Comparison of ENCODE assay signal across 9 cellular contexts in genomic region chr12:132614861-132615578, GRCh38. TPM values are rescaled to one million over a fixed set of nuclear protein-coding genes. Genes with fewer than 3 reads are reported as not detected.
DNase-seq lines count a peak whose midpoint lies in the region; ATAC-seq, FAIRE-seq and TF ChIP-seq lines count a peak whose summit lies in the region.
"Had no signal": no experiment of that assay in that cellular context is flagged by ENCODE, and none has a peak within 500 bp of the region (broad histone marks: within the 10 kb centered on the region; RNA-seq: fewer than 3 reads in every experiment).

No MANE protein-coding gene starts in this region.

- no peak for FAIRE-seq in pancreas (lab: Jason Lieb, UNC)

- no peak overlapping the region for H3K27ac ChIP-seq in 22Rv1
- H3K27ac ChIP-seq in pancreas: no peak overlapping the region

- no peak overlapping the region for H3K27ac Mint-ChIP-seq in type B pancreatic cell

- ATAC-seq in pancreas: peak; percentile 86 to 92 (median 89)

- no peaks in the 10 kb centered on the region for H3K36me3 ChIP-seq in pancreas

- in situ Hi-C loops in GM13977 (cut with MboI; ENCODE audit: low pct_unique_long_range_greater_than_20kb, low sequenced_read_pairs, unreplicated experiment): loop anchor here (25.0 kb wide), 1 partner anchor 203 kb away; no protein-coding TSS in a partner anchor
- in situ Hi-C loops in SK-MEL-5 (cut with HindIII; ENCODE audit: low pct_unique_long_range_greater_than_20kb, low sequenced_read_pairs): no loop called here

- peaks cover 7% of the 10 kb centered on the region for H3K36me3 Mint-ChIP-seq in type B pancreatic cell

- peaks cover 0 to 33% (median 15%) of the 10 kb centered on the region in 4 donors for H3K27me3 ChIP-seq in pancreas

- no peaks in the 10 kb centered on the region for H3K4me1 ChIP-seq in pancreas

- DNase-seq in GM13977 (ENCODE audit: low spot score) (peak; percentile 89), MV-4-11 (lab: John Stamatoyannopoulos, UW) (peak; percentile 66), SK-MEL-5 (ENCODE audit: low read depth, low spot score) (peak; percentile 90), globus pallidus (ENCODE audit: low spot score) (peak; percentile 77), pancreas (peak; percentile 68 to 90 (median 81)), type B pancreatic cell (ENCODE audit: extremely low spot score, unreplicated experiment) (peak; percentile 88)
- DNase-seq in activated gamma-delta T cell treated with anti-CD3 and anti-CD28 coated beads, Interleukin-2, amount 50 U/mL, for 16 hours (ENCODE audit: low read depth): peak; percentile 75

- peaks cover 35% of the 10 kb centered on the region for H3K27me3 Mint-ChIP-seq in type B pancreatic cell

- intact Hi-C loops in pancreas (cut with DNase I): loop anchor here in 2 of 3 donors (5.0 kb wide), 2 partner anchors 198 to 463 kb away; no protein-coding TSS in a partner anchor

- 23 to 26% methylated on average over 18 of the region's 18 CpGs for WGBS in pancreas, 2 donors

- H3K4me3 ChIP-seq in pancreas: no peak overlapping the region

- TF ChIP-seq CTCF in 22Rv1 (IDR thresholded peaks at IDR 0.05) (peak; percentile 97), GM13977 (IDR thresholded peaks at IDR 0.05; ENCODE audit: extremely low read depth, insufficient read depth, missing control alignments) (peak; percentile 85), pancreas (IDR thresholded peaks at IDR 0.05) (peak; percentile 78 to 92 (median 82)), type B pancreatic cell (conservative IDR thresholded peaks at IDR 0.05) (peak; percentile 96)

- H3K9me3 ChIP-seq in pancreas: no peaks in the 10 kb centered on the region

- H3K4me3 Mint-ChIP-seq in type B pancreatic cell: peak overlapping the region; percentile 47

- peaks cover 3% of the 10 kb centered on the region for H3K9me3 Mint-ChIP-seq in type B pancreatic cell

- H3K4me1 Mint-ChIP-seq in type B pancreatic cell (ENCODE audit: unreplicated experiment): peaks cover 12% of the 10 kb centered on the region

RNA-seq across cellular contexts. Expression of gene P2RX2, which starts 3.6 kb away (rescaled TPM):
- total RNA-seq in SK-MEL-5 (2014; rRNA removed; shearing (Covaris generic)): not detected in 2 replicates
- not detected in 2 replicates for polyA plus RNA-seq in SK-MEL-5 (2015; cell fraction: cytosol; rRNA removed)
- not detected in 2 replicates for polyA plus RNA-seq in SK-MEL-5 (2015; cell fraction: nucleus; rRNA removed)
- total RNA-seq in pancreas (under 1 TPM in 3 of 6 donors, not detected in 3; 0.08 to 0.37 (median 0.09) TPM), type B pancreatic cell (ENCODE audit: low replicate concordance) (2.8 and 5.4 TPM in 2 replicates)
- polyA plus RNA-seq in pancreas: 10 to 100 TPM in 1 of 2 donors, 1 to 10 TPM in 1; 6.1 to 12.0 TPM
- total RNA-seq: temporal lobe had no signal

RNA-seq across cellular contexts. Expression of gene LRCOL1, which starts 4.6 kb away (rescaled TPM):
- total RNA-seq in SK-MEL-5 (2014; rRNA removed; shearing (Covaris generic)): not detected in 2 replicates
- not detected in 2 replicates for polyA plus RNA-seq in SK-MEL-5 (2015; cell fraction: cytosol; rRNA removed)
- not detected in 2 replicates for polyA plus RNA-seq in SK-MEL-5 (2015; cell fraction: nucleus; rRNA removed)
- not detected for total RNA-seq in pancreas
- under 1 TPM in 1 of 2 donors, not detected in 1; 0.21 TPM for polyA plus RNA-seq in pancreas
- not detected in 2 replicates for total RNA-seq in type B pancreatic cell (ENCODE audit: low replicate concordance)
- total RNA-seq: temporal lobe had no signal
